11 cellular contexts compared by ENCODE assay signal in genomic region chr18:63311481-63312409, GRCh38. TPM values are rescaled to one million over a fixed set of nuclear protein-coding genes. Genes with fewer than 3 reads are reported as not detected.
DNase-seq lines count a peak whose midpoint lies in the region; ATAC-seq and TF ChIP-seq lines count a peak whose summit lies in the region.
"Had no signal": no experiment of that assay in that cellular context is flagged by ENCODE, and none has a peak within 500 bp of the region (broad histone marks: within the 10 kb centered on the region; RNA-seq: fewer than 3 reads in every experiment).

No MANE protein-coding gene starts in this region.

- H3K4me3 ChIP-seq in endodermal cell (ENCODE audit: low read length) (no peak overlapping the region), aorta (ENCODE audit: low read length in 2 of 2) (no peak overlapping the region)

- H3K27me3 ChIP-seq in endodermal cell (ENCODE audit: control insufficient read depth, insufficient read depth, low read length, poor library complexity, severe bottlenecking) (peaks cover 21% of the 10 kb centered on the region), aorta (ENCODE audit: control insufficient read depth in 1 of 2, insufficient read depth in 2 of 2, low read length in 1 of 2) (no peaks in the 10 kb centered on the region)

- H3K4me1 ChIP-seq in endodermal cell (ENCODE audit: control insufficient read depth, insufficient read depth, low read length) (no peaks in the 10 kb centered on the region), aorta (ENCODE audit: control insufficient read depth in 1 of 2, insufficient read depth in 2 of 2, low read length in 2 of 2) (peaks cover 0 to 7% of the 10 kb centered on the region in 2 donors)

- H3K27ac Mint-ChIP-seq in naive B cell (peak overlapping the region; percentile 95 to 99 (median 96)), endodermal cell (no peak overlapping the region)

- no peak overlapping the region for H3K9ac ChIP-seq in endodermal cell (ENCODE audit: extremely low read depth, low read length, poor library complexity, severe bottlenecking)

- WGBS in endodermal cell (ENCODE audit: insufficient coverage in 1 of 2, insufficient read length in 1 of 2), 2 experiments, result 84 to 88% methylated on average over 5 to 10 of the region's 10 CpGs
- 84 to 86% methylated on average over 10 of the region's 10 CpGs for whole genome bisulfite sequencing in aorta, 2 donors

- DNase-seq in naive B cell (peak; percentile 67), hippocampal formation (lab: John Stamatoyannopoulos, UW) (no peak), NCI-H1694 (lab: John Stamatoyannopoulos, UW) (no peak), endodermal cell (no peak), aorta (no peak)
- DNase-seq: glutamatergic neuron had no signal

- no peaks in the 10 kb centered on the region for H3K36me3 ChIP-seq in endodermal cell (ENCODE audit: control insufficient read depth, insufficient read depth, low read length)
- H3K36me3 ChIP-seq in aorta (ENCODE audit: control insufficient read depth in 1 of 2, insufficient read depth in 2 of 2, low read length in 1 of 2), result no peaks in the 10 kb centered on the region

- H3K36me3 Mint-ChIP-seq in naive B cell (peaks cover 3 to 8% of the 10 kb centered on the region in 2 donors), endodermal cell (ENCODE audit: low read depth) (no peaks in the 10 kb centered on the region)

- no peaks in the 10 kb centered on the region for H3K27me3 Mint-ChIP-seq in naive B cell
- H3K27me3 Mint-ChIP-seq in endodermal cell (ENCODE audit: insufficient read depth), result peaks cover 25% of the 10 kb centered on the region

- peak overlapping the region; percentile 59 to 99 (median 90) for H3K4me3 Mint-ChIP-seq in naive B cell
- H3K4me3 Mint-ChIP-seq in endodermal cell, result no peak overlapping the region

- H3K4me1 Mint-ChIP-seq in naive B cell, result peaks cover 76 to 94% (median 88%) of the 10 kb centered on the region in 3 donors
- no peaks in the 10 kb centered on the region for H3K4me1 Mint-ChIP-seq in endodermal cell

- H3K27ac ChIP-seq in endodermal cell (ENCODE audit: low read depth, low read length) (no peak overlapping the region), aorta (ENCODE audit: low read depth in 1 of 2, low read length in 2 of 2) (no peak overlapping the region)

- ATAC-seq in GM18519 (IDR thresholded peaks at IDR 0.05; ENCODE audit: low FRiP score, unreplicated experiment) (peak; percentile 54), GM21515 (IDR thresholded peaks at IDR 0.05; ENCODE audit: unreplicated experiment) (peak; percentile 55), HG03442 (IDR thresholded peaks at IDR 0.05; ENCODE audit: unreplicated experiment) (peak; percentile 63), naive B cell (ENCODE audit: low read depth in 2 of 2) (peak; percentile 90), aorta (ENCODE audit: low FRiP score) (no peak)
- ATAC-seq: HCT116 had no signal

- H3K9me3 Mint-ChIP-seq in naive B cell (no peaks in the 10 kb centered on the region), endodermal cell (no peaks in the 10 kb centered on the region)
- H3K9me3 Mint-ChIP-seq: activated naive CD4-positive, alpha-beta T cell treated with anti-CD3 and anti-CD28 coated beads, Interleukin-2, amount 50 U/mL, for 72 hours had no signal

- no peak for TF ChIP-seq CTCF in endodermal cell (conservative IDR thresholded peaks at IDR 0.05)

- H3K9me3 ChIP-seq in endodermal cell (ENCODE audit: control insufficient read depth, low read length) (no peaks in the 10 kb centered on the region), aorta (ENCODE audit: control insufficient read depth, low read length) (no peaks in the 10 kb centered on the region)

- intact Hi-C loops in aorta (cut with DNase I), result no loop called here

RNA-seq across cellular contexts. Expression of gene BCL2, which starts 7.8 kb away (rescaled TPM):
- polyA plus RNA-seq in naive B cell (ENCODE audit: low read depth in 6 of 6) (10 to 100 TPM; 11.8 to 43.0 (median 30.1) TPM), aorta (1 to 10 TPM; 2.6 to 4.3 TPM)
- total RNA-seq in endodermal cell (1 to 10 TPM; 1.4 to 2.3 TPM), aorta (10 to 100 TPM; 23.7 to 25.4 TPM)
- polyA plus RNA-seq in endodermal cell (2013, experiment 1 of 2), result 6.3 TPM
- 5.0 TPM for polyA plus RNA-seq in endodermal cell (2013, experiment 2 of 2)

RNA-seq across cellular contexts. Expression of gene KDSR, which starts 55.3 kb away (rescaled TPM):
- polyA plus RNA-seq in naive B cell (ENCODE audit: low read depth in 6 of 6), result 10 to 100 TPM; 18.9 to 47.1 (median 38.2) TPM
- total RNA-seq in endodermal cell, result 10 to 100 TPM; 39.3 to 51.0 TPM
- polyA plus RNA-seq in endodermal cell (2013, experiment 1 of 2), result 35.0 TPM
- 33.0 TPM for polyA plus RNA-seq in endodermal cell (2013, experiment 2 of 2)
- total RNA-seq in aorta, result 10 to 100 TPM; 74.3 to 91.0 TPM
- polyA plus RNA-seq in aorta, result 10 to 100 TPM; 24.4 to 26.6 TPM

Comparison
In these comparisons a context has a peak if more than half of its experiments do, and no peak if none do; other contexts are left out.
1. RNA of gene BCL2, which starts 7.8 kb away (total RNA-seq): 23.7 to 25.4 TPM in aorta; 1.4 to 2.3 TPM in endodermal cell; every median in the first group is over 4 times any median in the second.